Comparison of ENCODE assay signal across 10 cellular contexts in the genomic region with DNA sequence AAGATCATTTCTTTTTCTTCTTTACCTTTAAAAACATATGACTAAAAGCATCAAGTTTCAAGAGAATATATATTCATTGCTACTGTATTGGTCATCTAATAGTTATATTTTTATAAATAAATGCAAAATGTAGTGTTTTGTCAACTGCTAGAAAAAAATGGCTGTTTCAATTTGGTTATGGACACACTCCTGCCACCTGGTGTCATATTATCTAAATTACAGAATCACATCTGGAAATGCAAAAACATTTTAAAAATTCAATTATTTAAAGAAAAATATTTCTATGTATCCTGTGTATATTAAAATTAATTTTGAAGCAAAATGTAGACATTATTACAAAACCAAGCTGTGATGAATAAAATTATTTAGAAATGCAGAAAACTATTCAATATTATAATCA.
DNase-seq lines count a peak whose midpoint lies in the region; ATAC-seq and TF ChIP-seq lines count a peak whose summit lies in the region.
"Had no signal": no experiment of that assay in that cellular context is flagged by ENCODE, and none has a peak within 500 bp of the region (broad histone marks: within the 10 kb centered on the region; RNA-seq: fewer than 3 reads in every experiment).

No MANE protein-coding gene starts in this region.

- H3K9me2 ChIP-seq in DOHH2 (replicated peaks; ENCODE audit: control insufficient read depth, low read length) = no peaks in the 10 kb centered on the region

- TF ChIP-seq CTCF in DOHH2 (IDR thresholded peaks at IDR 0.05; ENCODE audit: low read depth, low read length, poor library complexity, severe bottlenecking) = peak; percentile 24
- TF ChIP-seq CTCF in KMS-11 (conservative IDR thresholded peaks at IDR 0.05; ENCODE audit: low read depth, low read length) = peak; percentile 67; the same call in 1 of the 2 replicates
- peak; percentile 90 for TF ChIP-seq CTCF in chondrocyte (IDR thresholded peaks at IDR 0.05)
- peak; percentile 53 for TF ChIP-seq CTCF in nephron progenitor cell (IDR thresholded peaks at IDR 0.05)

- DNase-seq in chondrocyte (ENCODE audit: low spot score) (no peak), nephron progenitor cell (no peak), amygdala (lab: John Stamatoyannopoulos, UW) (no peak)

- H3K9me3 Mint-ChIP-seq in chondrocyte (ENCODE audit: low read depth) (no peaks in the 10 kb centered on the region), nephron progenitor cell (no peaks in the 10 kb centered on the region)
- H3K9me3 Mint-ChIP-seq: activated naive CD4-positive, alpha-beta T cell treated with anti-CD3 and anti-CD28 coated beads, Interleukin-2, amount 50 U/mL, for 24 hours had no signal

- no peak overlapping the region for H2AFZ ChIP-seq in KMS-11 (ENCODE audit: low read depth)

- no peaks in the 10 kb centered on the region for H3K36me3 ChIP-seq in DOHH2 (ENCODE audit: control insufficient read depth, low read length)
- no peaks in the 10 kb centered on the region for H3K36me3 ChIP-seq in KMS-11 (ENCODE audit: insufficient read depth)
- H3K36me3 ChIP-seq: neutrophil had no signal

- H3K36me3 Mint-ChIP-seq in chondrocyte (ENCODE audit: low read depth) (no peaks in the 10 kb centered on the region), nephron progenitor cell (ENCODE audit: low read depth) (no peaks in the 10 kb centered on the region)
- H3K36me3 Mint-ChIP-seq: activated naive CD4-positive, alpha-beta T cell treated with anti-CD3 and anti-CD28 coated beads, Interleukin-2, amount 50 U/mL, for 24 hours had no signal

- H3K27me3 Mint-ChIP-seq in chondrocyte (ENCODE audit: low read depth) = no peaks in the 10 kb centered on the region
- no peaks in the 10 kb centered on the region for H3K27me3 Mint-ChIP-seq in nephron progenitor cell (ENCODE audit: low read depth, poor library complexity)
- H3K27me3 Mint-ChIP-seq: activated naive CD4-positive, alpha-beta T cell treated with anti-CD3 and anti-CD28 coated beads, Interleukin-2, amount 50 U/mL, for 24 hours had no signal

- H3K4me3 Mint-ChIP-seq in chondrocyte (ENCODE audit: unreplicated experiment) (no peak overlapping the region), nephron progenitor cell (no peak overlapping the region)
- H3K4me3 Mint-ChIP-seq: activated naive CD4-positive, alpha-beta T cell treated with anti-CD3 and anti-CD28 coated beads, Interleukin-2, amount 50 U/mL, for 24 hours had no signal

- H3K4me2 ChIP-seq in DOHH2 (ENCODE audit: low read length) = no peak overlapping the region
- H3K4me2 ChIP-seq in KMS-11 = no peak overlapping the region

- H3K4me1 Mint-ChIP-seq in chondrocyte (ENCODE audit: low read depth) = no peaks in the 10 kb centered on the region
- H3K4me1 Mint-ChIP-seq in nephron progenitor cell = no peaks in the 10 kb centered on the region
- H3K4me1 Mint-ChIP-seq: activated naive CD4-positive, alpha-beta T cell treated with anti-CD3 and anti-CD28 coated beads, Interleukin-2, amount 50 U/mL, for 24 hours had no signal

- no peak overlapping the region for H3K4me3 ChIP-seq in DOHH2 (ENCODE audit: low read length)
- no peak overlapping the region for H3K4me3 ChIP-seq in KMS-11 (IDR thresholded peaks at IDR 0.05; ENCODE audit: insufficient read depth, low read depth, low read length)

- ATAC-seq in HG02623 (IDR thresholded peaks at IDR 0.05; ENCODE audit: unreplicated experiment) = no peak
- no peak for ATAC-seq in HG03175 (IDR thresholded peaks at IDR 0.05; ENCODE audit: unreplicated experiment)
- no peak for ATAC-seq in HG02610 (IDR thresholded peaks at IDR 0.05; ENCODE audit: unreplicated experiment)

- H4K20me1 ChIP-seq in DOHH2 (ENCODE audit: control insufficient read depth, insufficient read depth, low read depth, low read length) = no peaks in the 10 kb centered on the region
- no peaks in the 10 kb centered on the region for H4K20me1 ChIP-seq in KMS-11 (ENCODE audit: insufficient read depth)

- no peaks in the 10 kb centered on the region for H3K9me3 ChIP-seq in DOHH2 (ENCODE audit: control insufficient read depth, insufficient read depth, low read length)
- H3K9me3 ChIP-seq: neutrophil had no signal

- H3K9ac ChIP-seq in KMS-11 = no peak overlapping the region

- H3F3A ChIP-seq in DOHH2 (ENCODE audit: control insufficient read depth, insufficient read depth) = no peaks in the 10 kb centered on the region

- no peaks in the 10 kb centered on the region for H3K27me3 ChIP-seq in DOHH2 (ENCODE audit: control insufficient read depth, low read length)
- no peaks in the 10 kb centered on the region for H3K27me3 ChIP-seq in KMS-11 (ENCODE audit: insufficient read depth, low read depth)
- H3K27me3 ChIP-seq: neutrophil had no signal

- H3K79me2 ChIP-seq in DOHH2 (ENCODE audit: control insufficient read depth, low read length) (no peaks in the 10 kb centered on the region), KMS-11 (ENCODE audit: insufficient read depth, low read depth) (no peaks in the 10 kb centered on the region)

- no peak overlapping the region for H3K27ac Mint-ChIP-seq in chondrocyte (ENCODE audit: unreplicated experiment)
- H3K27ac Mint-ChIP-seq in nephron progenitor cell = no peak overlapping the region
- H3K27ac Mint-ChIP-seq: activated naive CD4-positive, alpha-beta T cell treated with anti-CD3 and anti-CD28 coated beads, Interleukin-2, amount 50 U/mL, for 24 hours had no signal

- H3K27ac ChIP-seq in DOHH2 (ENCODE audit: low read depth, low read length) (no peak overlapping the region), KMS-11 (no peak overlapping the region)
- H3K27ac ChIP-seq: neutrophil had no signal

- H3K4me1 ChIP-seq in DOHH2 (ENCODE audit: control insufficient read depth, low read length) (no peaks in the 10 kb centered on the region), KMS-11 (ENCODE audit: low read depth, poor library complexity, severe bottlenecking) (no peaks in the 10 kb centered on the region)

Comparison
In these comparisons a context has a peak if more than half of its experiments do, and no peak if none do; other contexts are left out.
1. CTCF ChIP-seq: peak in every context shown above with its lines; median percentile 90 in chondrocyte; 67 in KMS-11; 53 in nephron progenitor cell; 24 in DOHH2.